Comparison of ENCODE assay signal across 29 cellular contexts in genomic region chr20:22838001-22838400, GRCh38.
"Had no signal": no experiment of that assay in that cellular context is flagged by ENCODE, and none has a peak within 500 bp of the region (broad histone marks: within the 10 kb centered on the region; RNA-seq: fewer than 3 reads in every experiment).

No MANE protein-coding gene starts in this region.

- H3K4me1 ChIP-seq: suprapubic skin, testis, thyroid gland, tibial nerve, transverse colon, uterus, vagina had no signal

- DNase-seq: stimulated activated CD4-positive, alpha-beta T cell treated with anti-CD3 and anti-CD28 coated beads, Interleukin-2, amount 100 ng/mL, for 48 hours; stimulated activated CD4-positive, alpha-beta T cell treated with anti-CD3 and anti-CD28 coated beads, Interleukin-4, amount 100 ng/mL, for 1 hour; stimulated activated CD4-positive, alpha-beta T cell treated with anti-CD3 and anti-CD28 coated beads, Interleukin-4, amount 100 ng/mL, for 24 hours; stimulated activated CD4-positive, alpha-beta T cell treated with anti-CD3 and anti-CD28 coated beads, Interleukin-4, amount 100 ng/mL, for 4 hours; stimulated activated CD8-positive, alpha-beta memory T cell treated with anti-CD3 and anti-CD28 coated beads, Interleukin-4, amount 100 ng/mL, for 48 hours; stimulated activated naive B cell treated with anti-CD40 and anti-IgM and Interleukin-4, amounts not matched to agents 10 μg/mL and 1 μg/mL and 100 μg/mL, for 72 hours; stimulated activated naive CD4-positive, alpha-beta T cell; stimulated activated naive CD4-positive, alpha-beta T cell treated with Interleukin-2 at 50 U/mL for 16 hours; stimulated activated naive CD8-positive, alpha-beta T cell treated with anti-CD3 and anti-CD28 coated beads, Interleukin-15, amount 100 ng/mL, for 72 hours; stimulated activated naive CD8-positive, alpha-beta T cell treated with anti-CD3 and anti-CD28 coated beads, Interleukin-15, Interleukin-2, amounts not matched to agents 100 U/mL and 50 U/mL, for 24 hours; stomach; substantia nigra; testis; thyroid gland; tibial artery; transverse colon; trophoblast cell; upper lobe of left lung; upper lobe of right lung; uterus had no signal

- H3K27me3 Mint-ChIP-seq: stimulated activated memory B cell treated with anti-CD40 and anti-IgM and Interleukin-4, amounts not matched to agents 10 μg/mL and 1 μg/mL and 100 μg/mL, for 72 hours; stimulated activated naive CD8-positive, alpha-beta T cell treated with anti-CD3 and anti-CD28 coated beads, Interleukin-15, amount 100 ng/mL, for 72 hours; stimulated activated naive CD8-positive, alpha-beta T cell treated with anti-CD3 and anti-CD28 coated beads, Interleukin-15, Interleukin-2, amounts not matched to agents 100 ng/mL and 50 ng/mL, for 24 hours had no signal

- H3K36me3 Mint-ChIP-seq: stimulated activated effector memory CD8-positive, alpha-beta T cell treated with anti-CD3 and anti-CD28 coated beads, Interleukin-12 subunit alpha, Interleukin-12 subunit beta, amount 100 ng/mL, for 72 hours; stimulated activated memory B cell treated with anti-CD40 and anti-IgM and Interleukin-4, amounts not matched to agents 10 μg/mL and 1 μg/mL and 100 μg/mL, for 72 hours; stimulated activated naive B cell treated with anti-CD40 and anti-IgM and Interleukin-4, amounts not matched to agents 10 μg/mL and 1 μg/mL and 100 μg/mL, for 72 hours; type B pancreatic cell had no signal

- FAIRE-seq: urothelium cell line had no signal

- H3K9me3 ChIP-seq: stomach, suprapubic skin, testis, thoracic aorta, thyroid gland, tibial artery, tibial nerve, transverse colon, upper lobe of left lung, upper lobe of right lung, uterus, vagina had no signal

- H3K4me3 Mint-ChIP-seq: stimulated activated effector memory CD8-positive, alpha-beta T cell treated with anti-CD3 and anti-CD28 coated beads, Interleukin-12 subunit alpha, Interleukin-12 subunit beta, amount 100 ng/mL, for 72 hours; stimulated activated memory B cell treated with anti-CD40 and anti-IgM and Interleukin-4, amounts not matched to agents 10 μg/mL and 1 μg/mL and 100 μg/mL, for 72 hours; stimulated activated naive B cell treated with anti-CD40 and anti-IgM and Interleukin-4, amounts not matched to agents 10 μg/mL and 1 μg/mL and 100 μg/mL, for 72 hours; stimulated activated naive CD8-positive, alpha-beta T cell treated with anti-CD3 and anti-CD28 coated beads, Interleukin-15, amount 100 ng/mL, for 72 hours; stimulated activated naive CD8-positive, alpha-beta T cell treated with anti-CD3 and anti-CD28 coated beads, Interleukin-15, Interleukin-2, amounts not matched to agents 100 ng/mL and 50 ng/mL, for 24 hours; type B pancreatic cell had no signal

- H3K36me3 ChIP-seq: stomach, suprapubic skin, thoracic aorta, thyroid gland, tibial artery, tibial nerve, transverse colon, upper lobe of left lung, upper lobe of right lung, uterus, vagina had no signal

- H3K4me3 ChIP-seq: stomach, suprapubic skin, testis, thoracic aorta, thyroid gland, tibial artery, tibial nerve, transverse colon, upper lobe of left lung, upper lobe of right lung, uterus, vagina had no signal

- H3K27ac Mint-ChIP-seq: stimulated activated effector memory CD8-positive, alpha-beta T cell treated with anti-CD3 and anti-CD28 coated beads, Interleukin-12 subunit alpha, Interleukin-12 subunit beta, amount 100 ng/mL, for 72 hours; stimulated activated memory B cell treated with anti-CD40 and anti-IgM and Interleukin-4, amounts not matched to agents 10 μg/mL and 1 μg/mL and 100 μg/mL, for 72 hours; stimulated activated naive B cell treated with anti-CD40 and anti-IgM and Interleukin-4, amounts not matched to agents 10 μg/mL and 1 μg/mL and 100 μg/mL, for 72 hours; stimulated activated naive CD8-positive, alpha-beta T cell treated with anti-CD3 and anti-CD28 coated beads, Interleukin-15, Interleukin-2, amounts not matched to agents 100 ng/mL and 50 ng/mL, for 24 hours; type B pancreatic cell had no signal

- H3K27me3 ChIP-seq: stomach, suprapubic skin, testis, thyroid gland, tibial artery, tibial nerve, transverse colon, upper lobe of left lung, upper lobe of right lung, uterus, vagina had no signal

- H3K9me3 Mint-ChIP-seq: stimulated activated naive B cell treated with anti-CD40 and anti-IgM and Interleukin-4, amounts not matched to agents 10 μg/mL and 1 μg/mL and 100 μg/mL, for 72 hours; type B pancreatic cell had no signal

- ATAC-seq: stimulated activated effector memory CD8-positive, alpha-beta T cell treated with anti-CD3 and anti-CD28 coated beads, Interleukin-12 subunit alpha, Interleukin-12 subunit beta, amount 100 ng/mL, for 72 hours; stimulated activated memory B cell treated with anti-CD40 and anti-IgM and Interleukin-4, amounts not matched to agents 10 μg/mL and 1 μg/mL and 100 μg/mL, for 72 hours; stimulated activated naive B cell treated with anti-CD40 and anti-IgM and Interleukin-4, amounts not matched to agents 10 μg/mL and 1 μg/mL and 100 μg/mL, for 72 hours; stimulated activated naive CD8-positive, alpha-beta T cell treated with anti-CD3 and anti-CD28 coated beads, Interleukin-15, amount 100 ng/mL, for 72 hours; stimulated activated naive CD8-positive, alpha-beta T cell treated with anti-CD3 and anti-CD28 coated beads, Interleukin-15, Interleukin-2, amounts not matched to agents 100 U/mL and 50 U/mL, for 24 hours; upper lobe of right lung had no signal

- H3K27ac ChIP-seq: stomach, suprapubic skin, testis, thoracic aorta, thyroid gland, tibial artery, tibial nerve, transverse colon, upper lobe of left lung, upper lobe of right lung, uterus, vagina had no signal

- H3K4me1 Mint-ChIP-seq: stimulated activated effector memory CD8-positive, alpha-beta T cell treated with anti-CD3 and anti-CD28 coated beads, Interleukin-12 subunit alpha, Interleukin-12 subunit beta, amount 100 ng/mL, for 72 hours; stimulated activated memory B cell treated with anti-CD40 and anti-IgM and Interleukin-4, amounts not matched to agents 10 μg/mL and 1 μg/mL and 100 μg/mL, for 72 hours; stimulated activated naive B cell treated with anti-CD40 and anti-IgM and Interleukin-4, amounts not matched to agents 10 μg/mL and 1 μg/mL and 100 μg/mL, for 72 hours; stimulated activated naive CD8-positive, alpha-beta T cell treated with anti-CD3 and anti-CD28 coated beads, Interleukin-15, amount 100 ng/mL, for 72 hours had no signal
